ENCODE assay signal across 8 cellular contexts in the genomic region with DNA sequence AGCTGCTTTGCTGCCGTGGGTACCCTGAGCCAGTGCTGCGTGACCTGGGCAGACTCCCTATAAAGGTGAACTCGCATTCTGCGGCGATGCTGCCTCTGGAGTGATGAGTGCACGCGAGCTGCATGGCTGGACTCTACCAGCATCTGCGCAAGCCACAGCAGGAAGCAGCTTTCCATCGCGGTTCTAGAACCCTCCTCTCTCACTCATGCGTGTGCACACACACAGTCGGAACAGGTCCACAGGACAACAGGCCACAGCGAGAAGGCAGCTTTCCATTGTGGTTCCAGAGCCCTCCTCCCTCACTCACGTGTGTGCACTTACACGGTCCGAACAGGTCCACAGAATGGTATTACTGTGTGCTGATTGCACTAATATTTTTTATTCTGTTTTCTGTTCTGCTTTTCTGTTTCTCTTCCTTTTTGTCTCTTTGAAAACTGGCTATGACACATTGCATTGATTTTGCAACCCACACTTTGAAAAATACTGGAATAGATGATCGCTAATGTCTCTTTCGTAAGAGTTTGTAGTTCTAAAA.
DNase-seq lines count a peak whose midpoint lies in the region; ATAC-seq and TF ChIP-seq lines count a peak whose summit lies in the region.
"Not testable (repeated sequence)": the region's sequence is repeated elsewhere in the genome, so short reads cannot be mapped to it uniquely, and the experiment has no call there.

No MANE protein-coding gene starts in this region.

- H3K4me3 Mint-ChIP-seq in IgD-negative memory B cell, result peak overlapping the region; percentile 57 to 88 (median 78)

- H3K36me3 Mint-ChIP-seq in IgD-negative memory B cell, result not testable (repeated sequence)

- H3K27me3 Mint-ChIP-seq in IgD-negative memory B cell, result not testable (repeated sequence)

- not testable (repeated sequence) for H2AFZ ChIP-seq in SU-DHL-6 (ENCODE audit: low read depth, low read length, severe bottlenecking)

- peak overlapping the region; percentile 97 to 99 (median 97) for H3K27ac Mint-ChIP-seq in IgD-negative memory B cell

- peak; percentile 88 for DNase-seq in CD1c-positive myeloid dendritic cell (ENCODE audit: extremely low spot score)
- DNase-seq in mucosa of descending colon, result peak in 1 of 3 donors; percentile 61

- not testable (repeated sequence) for H4K20me1 ChIP-seq in SU-DHL-6 (ENCODE audit: low read depth, low read length)

- not testable (repeated sequence) for TF ChIP-seq CTCF in SU-DHL-6 (IDR thresholded peaks at IDR 0.05; ENCODE audit: insufficient read depth, low read length, poor library complexity, severe bottlenecking); mucosa of descending colon (IDR thresholded peaks at IDR 0.05)

- H3K9ac ChIP-seq in SU-DHL-6 (ENCODE audit: low read length), result peak overlapping the region; percentile 56

- H3K4me3 ChIP-seq in SU-DHL-6 (ENCODE audit: insufficient read depth, low read length, poor library complexity, severe bottlenecking); mucosa of descending colon: not testable (repeated sequence)

- not testable (repeated sequence) for H3K36me3 ChIP-seq in SU-DHL-6 (ENCODE audit: low read length); mucosa of descending colon (ENCODE audit: low read depth)

- H3K4me1 ChIP-seq in mucosa of descending colon (ENCODE audit: low read depth), result not testable (repeated sequence)

- H3F3A ChIP-seq in SU-DHL-6 (ENCODE audit: insufficient read depth), result peaks cover 44% of the 10 kb centered on the region

- not testable (repeated sequence) for H3K9me2 ChIP-seq in SU-DHL-6 (replicated peaks; ENCODE audit: insufficient read depth, low read length)

- peak overlapping the region; percentile 64 for H3K4me2 ChIP-seq in SU-DHL-6 (ENCODE audit: low read depth, low read length, poor library complexity, severe bottlenecking)

- not testable (repeated sequence) for H3K9me3 Mint-ChIP-seq in IgD-negative memory B cell

- H3K9me3 ChIP-seq in SU-DHL-6 (ENCODE audit: insufficient read depth, low read length); mucosa of descending colon: not testable (repeated sequence)

- H3K4me1 Mint-ChIP-seq in IgD-negative memory B cell, result peaks cover 28 to 45% (median 31%) of the 10 kb centered on the region in 3 donors

- ATAC-seq in GM18868 (IDR thresholded peaks at IDR 0.05; ENCODE audit: unreplicated experiment), result peak; percentile 52
- peak; percentile 36 for ATAC-seq in GM19467 (IDR thresholded peaks at IDR 0.05; ENCODE audit: unreplicated experiment)
- ATAC-seq in HG02610 (IDR thresholded peaks at IDR 0.05; ENCODE audit: unreplicated experiment), result peak; percentile 52
- ATAC-seq in HG03103 (IDR thresholded peaks at IDR 0.05; ENCODE audit: low read depth, unreplicated experiment), result peak; percentile 57
- peak; percentile 68 for ATAC-seq in mucosa of descending colon

- H3K27me3 ChIP-seq in SU-DHL-6 (ENCODE audit: low read length), result not testable (repeated sequence)

- intact Hi-C loops in mucosa of descending colon (cut with DNase I, micrococcal nuclease), result not testable (repeated sequence)

- H3K27ac ChIP-seq in SU-DHL-6 (ENCODE audit: low read depth, low read length), result peak overlapping the region; percentile 99

- H3K79me2 ChIP-seq in SU-DHL-6 (ENCODE audit: insufficient read depth, low read length), result not testable (repeated sequence)
